In the genomic region with DNA sequence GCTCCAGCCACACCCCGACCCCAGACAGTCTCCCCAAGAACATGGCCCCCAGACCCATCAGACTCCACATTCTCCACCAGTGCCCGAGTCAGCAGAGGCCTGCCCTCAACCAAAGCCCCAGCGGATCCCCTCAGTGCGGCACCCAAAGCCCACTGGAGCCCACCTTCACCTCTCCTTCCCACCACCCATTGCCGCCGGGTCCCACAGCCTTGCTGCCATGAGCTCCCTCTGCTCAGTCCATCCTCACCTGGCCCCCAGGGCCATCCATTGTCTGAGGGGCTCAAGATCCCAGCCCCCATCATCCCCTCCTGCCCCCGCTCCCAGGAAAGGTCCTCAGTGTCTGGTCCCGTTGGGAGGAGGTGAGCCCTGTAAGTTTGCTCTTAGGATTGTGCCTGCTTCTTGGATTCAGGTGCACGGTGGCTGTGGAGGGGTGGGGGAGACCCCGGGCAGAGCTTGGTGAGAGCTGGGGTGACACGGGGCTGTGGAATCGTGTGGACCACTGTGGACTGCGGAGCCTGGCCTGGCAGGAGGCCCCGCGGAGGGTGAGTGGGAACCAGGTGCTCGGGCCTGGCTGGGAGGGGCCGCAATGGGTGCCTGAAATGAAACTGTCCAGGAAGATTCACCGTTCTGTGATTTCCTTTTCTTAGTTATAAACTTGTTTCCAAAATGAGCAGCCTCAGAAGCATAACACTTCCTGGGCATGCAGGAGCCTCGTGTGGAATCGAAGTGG, we compare ENCODE assay signal across 18 cellular contexts. TPM values are rescaled to one million over a fixed set of nuclear protein-coding genes. Genes with fewer than 3 reads are reported as not detected.
DNase-seq lines count a peak whose midpoint lies in the region; ATAC-seq, FAIRE-seq and TF ChIP-seq lines count a peak whose summit lies in the region.
"Had no signal": no experiment of that assay in that cellular context is flagged by ENCODE, and none has a peak within 500 bp of the region (broad histone marks: within the 10 kb centered on the region; RNA-seq: fewer than 3 reads in every experiment).

No MANE protein-coding gene starts in this region.

- no peak for TF ChIP-seq POLR2A in right lobe of liver (IDR thresholded peaks at IDR 0.05)
- no peak for TF ChIP-seq POLR2A in HepG2 (IDR thresholded peaks at IDR 0.05; ENCODE audit: insufficient read depth in 1 of 2, low read depth in 2 of 2, low read length in 2 of 2)

- H3K36me3 ChIP-seq in right lobe of liver: no peaks in the 10 kb centered on the region
- H3K36me3 ChIP-seq in HepG2 (replicated peaks in 1 of 2; ENCODE audit: control insufficient read depth in 1 of 2, insufficient read depth in 2 of 2, low read length in 2 of 2): no peaks in the 10 kb centered on the region
- H3K36me3 ChIP-seq in WERI-Rb-1: no peaks in the 10 kb centered on the region
- H3K36me3 ChIP-seq in kidney (ENCODE audit: control insufficient read depth in 1 of 2, insufficient read depth in 2 of 2, low read length in 2 of 2): no peaks in the 10 kb centered on the region
- H3K36me3 ChIP-seq: ascending aorta, neutrophil had no signal

- 71% methylated on average over 17 of the region's 20 CpGs for WGBS in right lobe of liver (ENCODE audit: insufficient coverage, low coverage, low lambda C conversion rate, missing lambda C conversion rate)
- WGBS in HepG2 (ENCODE audit: low lambda C conversion rate): 17% methylated on average over 20 of the region's 20 CpGs

- H3K9ac ChIP-seq in HepG2 (ENCODE audit: insufficient read depth, low read depth, low read length) (no peak overlapping the region), kidney (ENCODE audit: low read length in 2 of 2) (no peak overlapping the region)

- no peak overlapping the region for H3K4me3 ChIP-seq in right lobe of liver
- H3K4me3 ChIP-seq in HepG2 (replicated peaks in 1 of 3; ENCODE audit: insufficient read depth in 1 of 3, low read depth in 2 of 3, low read length in 3 of 3): no peak overlapping the region
- H3K4me3 ChIP-seq in WERI-Rb-1 (ENCODE audit: low read depth, low read length): no peak overlapping the region
- H3K4me3 ChIP-seq in kidney (ENCODE audit: low read length in 2 of 2): no peak overlapping the region
- H3K4me3 ChIP-seq: ascending aorta had no signal

- no peak for TF ChIP-seq RAD21 in HepG2 (CRISPR knock-in tag; IDR thresholded peaks at IDR 0.05)

- ATAC-seq in right lobe of liver (no peak), HepG2 (no peak)

- FAIRE-seq in HepG2 (lab: Jason Lieb, UNC) (no peak), kidney (lab: Jason Lieb, UNC) (no peak)
- FAIRE-seq: GM12892, HTR-8/SVneo had no signal

- peak in 2 of 3 donors; percentile 11 to 35 for DNase-seq in right lobe of liver
- no peak for DNase-seq in HepG2 (ENCODE audit: low spot score)
- peak; percentile 4 for DNase-seq in WERI-Rb-1
- DNase-seq in kidney: peak; percentile 41
- peak; percentile 27 for DNase-seq in ureter (ENCODE audit: low spot score)
- DNase-seq in SHP77 (lab: John Stamatoyannopoulos, UW): no peak
- no peak for DNase-seq in Ammon's horn (ENCODE audit: low spot score)
- DNase-seq: activated effector memory CD4-positive, alpha-beta T cell treated with anti-CD3 and anti-CD28 coated beads, Interleukin-2, amount 50 U/mL, for 16 hours; GDM1; hypothalamus; kidney glomerular epithelial cell; NCI-H1694; NCI-H345; substantia nigra had no signal

- no peak overlapping the region for H3K4me2 ChIP-seq in HepG2 (ENCODE audit: low read depth, low read length)

- TF ChIP-seq CTCF in right lobe of liver (IDR thresholded peaks at IDR 0.05): no peak
- TF ChIP-seq CTCF in HepG2 (CRISPR knock-in tag; IDR thresholded peaks at IDR 0.05): no peak
- no peak for TF ChIP-seq CTCF in WERI-Rb-1 (IDR thresholded peaks at IDR 0.05; ENCODE audit: low read depth, low read length)
- TF ChIP-seq CTCF in kidney (IDR thresholded peaks at IDR 0.05; ENCODE audit: borderline replicate concordance, extremely low read depth, insufficient read depth): no peak

- no peak overlapping the region for H2AFZ ChIP-seq in HepG2 (ENCODE audit: low read length)

- no TSS peak for BruUV-seq in HepG2 (replicated peaks; lab: Mats Ljungman, UMichigan)

- intact Hi-C loops in right lobe of liver (cut with DNase I): no loop called here
- intact Hi-C loops in HepG2 (cut with micrococcal nuclease; ENCODE audit: unreplicated experiment): no loop called here
- intact Hi-C loops in kidney (cut with DNase I): no loop called here

- H3K27ac ChIP-seq in right lobe of liver (no peak overlapping the region), HepG2 (ENCODE audit: extremely low read length, insufficient read depth, low read length) (no peak overlapping the region), WERI-Rb-1 (no peak overlapping the region), kidney (ENCODE audit: low read depth in 2 of 2, low read length in 2 of 2) (no peak overlapping the region)
- H3K27ac ChIP-seq: ascending aorta, neutrophil had no signal

- no peaks in the 10 kb centered on the region for H3K4me1 ChIP-seq in right lobe of liver
- H3K4me1 ChIP-seq in HepG2 (ENCODE audit: insufficient read depth, low read length): no peaks in the 10 kb centered on the region
- H3K4me1 ChIP-seq in kidney (ENCODE audit: control insufficient read depth in 1 of 2, insufficient read depth in 1 of 2, low read depth in 1 of 2, low read length in 2 of 2): no peaks in the 10 kb centered on the region
- H3K4me1 ChIP-seq: ascending aorta had no signal

- H3K27me3 ChIP-seq in right lobe of liver: no peaks in the 10 kb centered on the region
- peaks cover 27 to 98% of the 10 kb centered on the region in 2 experiments for H3K27me3 ChIP-seq in HepG2 (ENCODE audit: control insufficient read depth in 1 of 2, insufficient read depth in 2 of 2, low read length in 2 of 2)
- no peaks in the 10 kb centered on the region for H3K27me3 ChIP-seq in WERI-Rb-1 (ENCODE audit: insufficient read depth, low read depth, severe bottlenecking)
- H3K27me3 ChIP-seq: ascending aorta, neutrophil had no signal

- H3K9me3 ChIP-seq in right lobe of liver (no peaks in the 10 kb centered on the region), HepG2 (ENCODE audit: low read length) (no peaks in the 10 kb centered on the region), WERI-Rb-1 (ENCODE audit: severe bottlenecking) (no peaks in the 10 kb centered on the region), kidney (ENCODE audit: control insufficient read depth in 1 of 2, low read length in 2 of 2) (no peaks in the 10 kb centered on the region)
- H3K9me3 ChIP-seq: ascending aorta, neutrophil had no signal

- H3K79me2 ChIP-seq in HepG2 (ENCODE audit: insufficient read depth, low read length): no peaks in the 10 kb centered on the region

- no peaks in the 10 kb centered on the region for H4K20me1 ChIP-seq in HepG2 (ENCODE audit: insufficient read depth, low read length)

- CTCF ChIA-PET in HepG2 (lab: Yijun Ruan, JAX; ENCODE audit: low intra/inter-chr PET ratio, low total read pairs): no interaction called here

- TF ChIP-seq EP300 in HepG2 (IDR thresholded peaks at IDR 0.05; ENCODE audit: low read depth in 2 of 2, low read length in 2 of 2) (no peak), HepG2 (CRISPR knock-in tag; IDR thresholded peaks at IDR 0.05; ENCODE audit: borderline replicate concordance) (no peak)

- POLR2A ChIA-PET in HepG2 (lab: Yijun Ruan, JAX): no interaction called here

- in situ Hi-C loops in HepG2 (cut with HindIII; ENCODE audit: extremely low pct_ligation_motif_present, low pct_unique_long_range_greater_than_20kb): no loop called here

RNA-seq across cellular contexts. Expression of gene GPC1, which starts 32.7 kb away (rescaled TPM):
- total RNA-seq in right lobe of liver: 10 to 100 TPM; 20.7 to 44.5 (median 27.8) TPM
- total RNA-seq in HepG2 (2016; rRNA removed; fragmentation: Illumina TruSeq; extraction: Trizol): 2.1 and 5.5 TPM in 2 replicates
- 0.91 and 1.6 TPM in 2 replicates for total RNA-seq in HepG2 (2016; cell fraction: cytosol; rRNA removed; fragmentation: Illumina TruSeq; extraction: Trizol; ENCODE audit: low read depth)
- total RNA-seq in HepG2 (2016; cell fraction: insoluble cytoplasmic fraction; rRNA removed; fragmentation: Illumina TruSeq; extraction: Trizol): 1.8 and 5.2 TPM in 2 replicates
- 1.9 and 2.0 TPM in 2 replicates for total RNA-seq in HepG2 (2016; cell fraction: membrane; rRNA removed; fragmentation: Illumina TruSeq; extraction: Trizol)
- total RNA-seq in HepG2 (2016; cell fraction: nucleus; rRNA removed; fragmentation: Illumina TruSeq; extraction: Trizol): 5.4 and 7.0 TPM in 2 replicates
- 4.0 and 4.8 TPM in 2 replicates for polyA plus RNA-seq in HepG2 (2011; rRNA removed)
- 2.4 and 5.8 TPM in 2 replicates for polyA plus RNA-seq in HepG2 (2011; cell fraction: cytosol; rRNA removed)
- 6.0 and 8.9 TPM in 2 replicates for polyA plus RNA-seq in HepG2 (2011; cell fraction: nucleus; rRNA removed)
- polyA plus RNA-seq in HepG2 (2012): 1.1 and 2.2 TPM in 2 replicates
- polyA plus RNA-seq in HepG2 (2016; cell fraction: cytosol; fragmentation: Illumina TruSeq; extraction: Trizol; ENCODE audit: low read depth): 1.3 and 1.7 TPM in 2 replicates
- polyA plus RNA-seq in HepG2 (2016; cell fraction: insoluble cytoplasmic fraction; fragmentation: Illumina TruSeq; extraction: Trizol; ENCODE audit: low read depth): 3.2 and 3.7 TPM in 2 replicates
- polyA plus RNA-seq in HepG2 (2016; cell fraction: membrane; fragmentation: Illumina TruSeq; extraction: Trizol; ENCODE audit: low read depth): 2.1 and 3.5 TPM in 2 replicates
- polyA plus RNA-seq in HepG2 (2016; cell fraction: nucleus; fragmentation: Illumina TruSeq; extraction: Trizol; ENCODE audit: insufficient read depth, low read depth): 12.8 and 13.1 TPM in 2 replicates
- 9.2 and 40.8 TPM in 2 replicates for polyA minus RNA-seq in HepG2 (2011; rRNA and poly(A)+ RNA removed; ENCODE audit: low replicate concordance)
- 7.8 and 8.3 TPM in 2 replicates for polyA minus RNA-seq in HepG2 (2011; cell fraction: cytosol; rRNA and poly(A)+ RNA removed)
- polyA minus RNA-seq in HepG2 (2011; cell fraction: nucleus; rRNA and poly(A)+ RNA removed): 2.1 and 4.8 TPM in 2 replicates
- total RNA-seq in kidney: 124 TPM
- 18.4 TPM for polyA plus RNA-seq in kidney (ENCODE audit: insufficient read depth, low read depth, low replicate concordance)
- total RNA-seq in ureter: 88.1 TPM

Comparison
In these comparisons a context has a peak if more than half of its experiments do, and no peak if none do; other contexts are left out.
1. DNase-seq: peak in right lobe of liver (2 of 3), WERI-Rb-1 (single experiment), kidney (single experiment) and ureter (single experiment); none in HepG2 (single experiment), SHP77 (0 of 2) and Ammon's horn (single experiment).